9 cellular contexts compared by ENCODE assay signal in genomic region chr2:98026927-98027522, GRCh38. TPM values are rescaled to one million over a fixed set of nuclear protein-coding genes. Genes with fewer than 3 reads are reported as not detected.
DNase-seq lines count a peak whose midpoint lies in the region; ATAC-seq and TF ChIP-seq lines count a peak whose summit lies in the region.
"Had no signal": no experiment of that assay in that cellular context is flagged by ENCODE, and none has a peak within 500 bp of the region (broad histone marks: within the 10 kb centered on the region; RNA-seq: fewer than 3 reads in every experiment).

No MANE protein-coding gene starts in this region.

- ATAC-seq in activated T-cell treated with anti-CD3 and anti-CD28 coated beads, Interleukin-2, amount 50 U/mL, for 72 hours (replicated peaks in 1 of 2), result peak; percentile 67 to 80
- ATAC-seq in HG02973 (IDR thresholded peaks at IDR 0.05; ENCODE audit: unreplicated experiment), result peak; percentile 84

- peaks cover 11% of the 10 kb centered on the region for H3K27me3 Mint-ChIP-seq in activated T-cell treated with anti-CD3 and anti-CD28 coated beads, Interleukin-2, amount 50 U/mL, for 72 hours (ENCODE audit: low read depth)
- peaks cover 6% of the 10 kb centered on the region for H3K27me3 Mint-ChIP-seq in nephron progenitor cell (ENCODE audit: low read depth, poor library complexity)

- DNase-seq in activated T-cell treated with anti-CD3 and anti-CD28 coated beads, Interleukin-2, amount 50 U/mL, for 72 hours, result no peak
- no peak for DNase-seq in activated T-cell treated with anti-CD3 and anti-CD28 coated beads, Interleukin-2, amount 50 U/mL, for 48 hours
- DNase-seq in SIG-M5 treated with dmso at 0.1 percent for 504 hours (lab: John Stamatoyannopoulos, UW; ENCODE audit: unreplicated experiment), result peak; percentile 98
- DNase-seq in putamen (ENCODE audit: low spot score), result peak; percentile 31
- DNase-seq in HEK293T (ENCODE audit: extremely low spot score), result no peak
- no peak for DNase-seq in nephron progenitor cell
- DNase-seq in activated gamma-delta T cell treated with Interleukin-2 at 50 U/mL for 16 hours, result no peak

- peak overlapping the region; percentile 67 for H3K27ac Mint-ChIP-seq in activated T-cell treated with anti-CD3 and anti-CD28 coated beads, Interleukin-2, amount 50 U/mL, for 72 hours
- H3K27ac Mint-ChIP-seq in nephron progenitor cell, result no peak overlapping the region

- no peaks in the 10 kb centered on the region for H3K9me3 Mint-ChIP-seq in activated T-cell treated with anti-CD3 and anti-CD28 coated beads, Interleukin-2, amount 50 U/mL, for 72 hours
- H3K9me3 Mint-ChIP-seq in nephron progenitor cell, result peaks cover 9% of the 10 kb centered on the region

- CTCF ChIA-PET in HEK293T (lab: Yijun Ruan, JAX), result no interaction called here

- no peak for TF ChIP-seq CTCF in nephron progenitor cell (IDR thresholded peaks at IDR 0.05)

- no peaks in the 10 kb centered on the region for H3K36me3 Mint-ChIP-seq in activated T-cell treated with anti-CD3 and anti-CD28 coated beads, Interleukin-2, amount 50 U/mL, for 72 hours (ENCODE audit: insufficient read depth in 2 of 2)
- no peaks in the 10 kb centered on the region for H3K36me3 Mint-ChIP-seq in nephron progenitor cell (ENCODE audit: low read depth)

- peaks cover 21% of the 10 kb centered on the region for H3K4me1 Mint-ChIP-seq in activated T-cell treated with anti-CD3 and anti-CD28 coated beads, Interleukin-2, amount 50 U/mL, for 72 hours (ENCODE audit: low read depth)
- no peaks in the 10 kb centered on the region for H3K4me1 Mint-ChIP-seq in nephron progenitor cell

- POLR2A ChIA-PET in HEK293T (lab: Yijun Ruan, JAX), result no interaction called here

- H3K4me3 Mint-ChIP-seq in activated T-cell treated with anti-CD3 and anti-CD28 coated beads, Interleukin-2, amount 50 U/mL, for 72 hours, result peak overlapping the region; percentile 49 to 76
- H3K4me3 Mint-ChIP-seq in nephron progenitor cell, result no peak overlapping the region

TF ChIP-seq in HEK293T, 16 proteins besides CTCF, POLR2A, EP300 and RAD21:
- TF ChIP-seq TARDBP (IDR thresholded peaks at IDR 0.05), result no peak
- no peak for TF ChIP-seq BHLHE40 (IDR thresholded peaks at IDR 0.05; ENCODE audit: borderline replicate concordance)
- no peak for TF ChIP-seq SUZ12 (IDR thresholded peaks at IDR 0.05)
- TF ChIP-seq ELF4 (IDR thresholded peaks at IDR 0.05), result no peak
- no peak for TF ChIP-seq CTBP1 (IDR thresholded peaks at IDR 0.05; ENCODE audit: borderline replicate concordance)
- TF ChIP-seq ZNF384 (IDR thresholded peaks at IDR 0.05), result no peak
- no peak for TF ChIP-seq FOXA1 (IDR thresholded peaks at IDR 0.05)
- no peak for TF ChIP-seq LEF1 (IDR thresholded peaks at IDR 0.05; ENCODE audit: borderline replicate concordance)
- no peak for TF ChIP-seq HDGF (IDR thresholded peaks at IDR 0.05; ENCODE audit: borderline replicate concordance)

RNA-seq across cellular contexts. Expression of gene TMEM131, which starts 31.3 kb away (rescaled TPM):
- 10 to 100 TPM; 40.3 to 40.5 TPM for total RNA-seq in activated T-cell treated with anti-CD3 and anti-CD28 coated beads, Interleukin-2, amount 50 U/mL, for 72 hours

RNA-seq across cellular contexts. Expression of gene VWA3B, which starts 59.9 kb away (rescaled TPM):
- under 1 TPM; 0.19 to 0.21 TPM for total RNA-seq in activated T-cell treated with anti-CD3 and anti-CD28 coated beads, Interleukin-2, amount 50 U/mL, for 72 hours
- total RNA-seq: T-helper 2 cell treated with Interferon-gamma antibody and Interleukin-4, amounts not matched to agents 100 ng/mL and 5 ng/mL, for 36 hours had no signal

Comparison
In these comparisons a context has a peak if more than half of its experiments do, and no peak if none do; other contexts are left out.
1. DNase-seq: peak in SIG-M5 treated with dmso at 0.1 percent for 504 hours (single experiment) and putamen (single experiment); none in activated T-cell treated with anti-CD3 and anti-CD28 coated beads, Interleukin-2, amount 50 U/mL, for 72 hours (0 of 2), activated T-cell treated with anti-CD3 and anti-CD28 coated beads, Interleukin-2, amount 50 U/mL, for 48 hours (0 of 2), HEK293T (single experiment), nephron progenitor cell (single experiment) and activated gamma-delta T cell treated with Interleukin-2 at 50 U/mL for 16 hours (single experiment).